In the genomic region with DNA sequence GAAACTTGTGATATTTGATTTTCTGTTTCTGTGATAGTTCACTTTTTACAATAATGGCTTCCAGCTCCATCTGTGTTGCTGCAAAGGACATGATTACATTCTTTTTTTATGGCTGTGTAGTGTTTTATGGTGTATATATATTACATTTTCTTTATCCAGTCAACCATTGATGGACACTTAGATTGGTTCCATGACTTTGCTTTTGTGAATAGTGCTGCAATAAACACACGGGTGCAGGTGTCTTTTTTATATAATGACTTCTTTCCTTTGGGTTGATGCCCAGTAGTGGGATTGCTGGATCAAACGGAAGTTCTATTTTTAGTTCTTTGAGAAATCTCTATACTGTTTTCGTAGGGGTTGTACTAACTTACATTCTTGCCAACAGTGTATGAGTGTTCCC, we compare ENCODE assay signal across 29 cellular contexts.
"Had no signal": no experiment of that assay in that cellular context is flagged by ENCODE, and none has a peak within 500 bp of the region (broad histone marks: within the 10 kb centered on the region; RNA-seq: fewer than 3 reads in every experiment).

No MANE protein-coding gene starts in this region.

- H3K27ac Mint-ChIP-seq: activated CD4-positive, alpha-beta T cell treated with anti-CD3 and anti-CD28 coated beads for 36 hours; activated CD4-positive, alpha-beta T cell treated with anti-CD3 and anti-CD28 coated beads, Interleukin-2, amount 10 ng/mL, durations not matched to agents 7 days and 5 days; activated CD8-positive, alpha-beta T cell treated with anti-CD3 and anti-CD28 coated beads, Interleukin-2, amount 10 ng/mL, durations not matched to agents 7 days and 5 days; activated naive CD4-positive, alpha-beta T cell treated with anti-CD3 and anti-CD28 coated beads, Interleukin-2, amount 50 U/mL, for 24 hours; activated naive CD8-positive, alpha-beta T cell treated with anti-CD3 and anti-CD28 coated beads, Interleukin-2, amount 10 ng/mL, durations not matched to agents 7 days and 5 days; activated T-cell treated with anti-CD3 and anti-CD28 coated beads, Interleukin-2, amount 50 U/mL, for 24 hours; activated T-helper 2 cell treated with anti-CD3 and anti-CD28 coated beads, Interferon-gamma antibody, Interleukin-2, Interleukin-4, amounts not matched to agents 10 μg/mL and 5 μg/mL and 100 μg/mL, durations not matched to agents 14 hours and 24 hours and 36 hours; T-helper 1 cell treated with Interleukin-12 subunit alpha and Interleukin-12 subunit beta and Interleukin-4 antibody, amounts not matched to agents 30 μg/mL and 1 μg/mL, for 36 hours; T-helper 2 cell treated with Interferon-gamma antibody and Interleukin-4, amounts not matched to agents 5 μg/mL and 100 μg/mL, for 36 hours; WTC11 had no signal

- DNase-seq: activated CD4-positive, alpha-beta T cell treated with anti-CD3 and anti-CD28 coated beads for 36 hours; activated CD4-positive, alpha-beta T cell treated with anti-CD3 and anti-CD28 coated beads, Interleukin-2, amount 10 ng/mL, durations not matched to agents 7 days and 5 days; activated CD4-positive, alpha-beta T cell treated with anti-CD3 and anti-CD28 coated beads, Interleukin-2, amount 50 U/mL, for 48 hours; activated CD8-positive, alpha-beta T cell treated with anti-CD3 and anti-CD28 coated beads, Interleukin-2, amount 10 ng/mL, durations not matched to agents 7 days and 5 days; activated gamma-delta T cell; activated naive CD4-positive, alpha-beta T cell treated with Interleukin-2 at 50 U/mL for 16 hours; activated naive CD8-positive, alpha-beta T cell treated with anti-CD3 and anti-CD28 coated beads, Interleukin-2, amount 10 ng/mL, durations not matched to agents 7 days and 5 days; activated T-cell treated with anti-CD3 and anti-CD28 coated beads, Interleukin-2, amount 50 U/mL, for 24 hours; amygdala; NCI-H1417 treated with DMSO at 0.1 percent for 48 hours; NCI-H187 treated with DMSO at 0.1 percent for 48 hours; NCI-H2107; NCI-H2171; NCI-H510A; NCI-H526; NCI-H774; PC-3; Peyer's patch; RPMI8226; SHP77 treated with DMSO at 0.1 percent for 48 hours; SK-N-SH had no signal

- H3K4me3 Mint-ChIP-seq: activated CD4-positive, alpha-beta T cell treated with anti-CD3 and anti-CD28 coated beads for 36 hours; activated CD4-positive, alpha-beta T cell treated with anti-CD3 and anti-CD28 coated beads, Interleukin-2, amount 10 ng/mL, durations not matched to agents 7 days and 5 days; activated CD8-positive, alpha-beta T cell treated with anti-CD3 and anti-CD28 coated beads, Interleukin-2, amount 10 ng/mL, durations not matched to agents 7 days and 5 days; activated naive CD4-positive, alpha-beta T cell treated with anti-CD3 and anti-CD28 coated beads, Interleukin-2, amount 50 U/mL, for 24 hours; activated naive CD8-positive, alpha-beta T cell treated with anti-CD3 and anti-CD28 coated beads, Interleukin-2, amount 10 ng/mL, durations not matched to agents 7 days and 5 days; activated T-cell treated with anti-CD3 and anti-CD28 coated beads, Interleukin-2, amount 50 U/mL, for 24 hours; central memory CD8-positive, alpha-beta T cell; T-helper 1 cell treated with Interleukin-12 subunit alpha and Interleukin-12 subunit beta and Interleukin-4 antibody, amounts not matched to agents 30 μg/mL and 1 μg/mL, for 36 hours; T-helper 2 cell treated with Interferon-gamma antibody and Interleukin-4, amounts not matched to agents 5 μg/mL and 100 μg/mL, for 36 hours; WTC11 had no signal

- H3K4me1 Mint-ChIP-seq: central memory CD8-positive, alpha-beta T cell; WTC11 had no signal

- ATAC-seq: activated CD4-positive, alpha-beta T cell treated with anti-CD3 and anti-CD28 coated beads for 36 hours; activated CD4-positive, CD25-positive, alpha-beta regulatory T cell treated with anti-CD3 and anti-CD28 coated beads, Interleukin-2, amount 50 U/mL, for 24 hours; activated CD8-positive, alpha-beta T cell treated with anti-CD3 and anti-CD28 coated beads, Interleukin-2, amount 10 ng/mL, durations not matched to agents 7 days and 5 days; K562; PC-3; WTC11 had no signal

- H3K9me3 Mint-ChIP-seq: activated naive CD4-positive, alpha-beta T cell treated with anti-CD3 and anti-CD28 coated beads, Interleukin-2, amount 50 U/mL, for 24 hours; activated T-helper 2 cell treated with anti-CD3 and anti-CD28 coated beads, Interferon-gamma antibody, Interleukin-2, Interleukin-4, amounts not matched to agents 10 μg/mL and 5 μg/mL and 100 μg/mL, durations not matched to agents 14 hours and 24 hours and 36 hours had no signal

- H3K27me3 Mint-ChIP-seq: activated CD4-positive, alpha-beta T cell treated with anti-CD3 and anti-CD28 coated beads, Interleukin-2, amount 10 ng/mL, durations not matched to agents 7 days and 5 days; activated naive CD4-positive, alpha-beta T cell treated with anti-CD3 and anti-CD28 coated beads, Interleukin-2, amount 50 U/mL, for 24 hours; activated naive CD8-positive, alpha-beta T cell treated with anti-CD3 and anti-CD28 coated beads, Interleukin-2, amount 10 ng/mL, durations not matched to agents 7 days and 5 days had no signal
